ENCODE assay signal across 1 cellular context in genomic region chr13:31051999-31052398, GRCh38.
TF ChIP-seq lines count a peak whose summit lies in the region.

No MANE protein-coding gene starts in this region.

TF ChIP-seq in SK-N-SH, 30 proteins besides CTCF, POLR2A, EP300 and RAD21 (continued from another document):
- no peak for TF ChIP-seq ZBTB33 (IDR thresholded peaks at IDR 0.05; ENCODE audit: borderline replicate concordance, low read depth)
- TF ChIP-seq TCF12 (IDR thresholded peaks at IDR 0.05) = no peak
- TF ChIP-seq TEAD4 (IDR thresholded peaks at IDR 0.05; ENCODE audit: borderline replicate concordance, insufficient read depth) = no peak
- TF ChIP-seq FOXJ3 (CRISPR knock-in tag; IDR thresholded peaks at IDR 0.05) = no peak
- no peak for TF ChIP-seq RCOR1 (IDR thresholded peaks at IDR 0.05; ENCODE audit: low read length)
- TF ChIP-seq IRF3 (IDR thresholded peaks at IDR 0.05; ENCODE audit: low read depth, low read length) = no peak
- no peak for TF ChIP-seq REST (IDR thresholded peaks at IDR 0.05; ENCODE audit: low read depth, low read length)
- no peak for TF ChIP-seq PBX3 (IDR thresholded peaks at IDR 0.05)
